ENCODE assay signal across 10 cellular contexts in genomic region chr13:95298971-95299627, GRCh38. TPM values are rescaled to one million over a fixed set of nuclear protein-coding genes. Genes with fewer than 3 reads are reported as not detected.
DNase-seq lines count a peak whose midpoint lies in the region; ATAC-seq lines count a peak whose summit lies in the region.
"Had no signal": no experiment of that assay in that cellular context is flagged by ENCODE, and none has a peak within 500 bp of the region (broad histone marks: within the 10 kb centered on the region; RNA-seq: fewer than 3 reads in every experiment).

No MANE protein-coding gene starts in this region.

- no peak overlapping the region for H3K4ac ChIP-seq in mesendoderm (ENCODE audit: low read depth, low read length)

- no peak overlapping the region for H3K56ac ChIP-seq in mesendoderm (ENCODE audit: low read length)

- H3K9ac ChIP-seq in BLaER1 treated with 17β-estradiol and CSF1 and Interleukin-3, amounts not matched to agents 10 nM and 100 nM, result no peak overlapping the region
- H3K9ac ChIP-seq in adipocyte (ENCODE audit: low read length) (no peak overlapping the region), mesendoderm (ENCODE audit: low read length) (no peak overlapping the region)

- peaks cover 2% of the 10 kb centered on the region for H3K79me1 ChIP-seq in mesendoderm (ENCODE audit: low read length)

- H3K27me3 Mint-ChIP-seq in IgD-negative memory B cell, result peaks cover 5% of the 10 kb centered on the region

- H3K36me3 ChIP-seq in BLaER1 treated with 17β-estradiol and CSF1 and Interleukin-3, amounts not matched to agents 10 nM and 100 nM, result peaks cover 0 to 12% (median 5%) of the 10 kb centered on the region in 11 experiments; a peak in 6 of 22 replicates
- H3K36me3 ChIP-seq in adipocyte (ENCODE audit: control insufficient read depth, insufficient read depth, low read length, severe bottlenecking) (no peaks in the 10 kb centered on the region), mesendoderm (ENCODE audit: control insufficient read depth, insufficient read depth, low read length) (no peaks in the 10 kb centered on the region)
- H3K36me3 ChIP-seq: neutrophil had no signal

- H3K9me3 Mint-ChIP-seq in IgD-negative memory B cell, result no peaks in the 10 kb centered on the region

- H4K20me1 ChIP-seq in BLaER1 treated with 17β-estradiol and CSF1 and Interleukin-3, amounts not matched to agents 10 nM and 100 nM, result peaks cover 0 to 64% (median 34%) of the 10 kb centered on the region in 11 experiments; a peak in 13 of 22 replicates

- no peak overlapping the region for H2BK5ac ChIP-seq in mesendoderm (ENCODE audit: low read length)

- peak overlapping the region in 10 of 11 experiments; percentile 68 to 96 (median 91); a peak in 16 of 22 replicates for H3K4me2 ChIP-seq in BLaER1 treated with 17β-estradiol and CSF1 and Interleukin-3, amounts not matched to agents 10 nM and 100 nM
- no peak overlapping the region for H3K4me2 ChIP-seq in mesendoderm (ENCODE audit: low read length)

- H3K27ac ChIP-seq in BLaER1 treated with 17β-estradiol and CSF1 and Interleukin-3, amounts not matched to agents 10 nM and 100 nM, result no peak overlapping the region
- no peak overlapping the region for H3K27ac ChIP-seq in mesendoderm (ENCODE audit: low read depth, low read length)
- H3K27ac ChIP-seq: neutrophil had no signal

- no peak overlapping the region for H2BK120ac ChIP-seq in mesendoderm (ENCODE audit: low read depth, low read length)

- H3K4me3 Mint-ChIP-seq in IgD-negative memory B cell, result peak overlapping the region; percentile 65 to 97 (median 87)

- no peak overlapping the region for H3K4me3 ChIP-seq in BLaER1 treated with 17β-estradiol and CSF1 and Interleukin-3, amounts not matched to agents 10 nM and 100 nM
- no peak overlapping the region for H3K4me3 ChIP-seq in adipocyte (ENCODE audit: low read length)
- H3K4me3 ChIP-seq in mesendoderm (ENCODE audit: low read length), result no peak overlapping the region

- WGBS in mesendoderm (ENCODE audit: extremely low coverage, insufficient coverage, low lambda C conversion rate), result no CpG with 5 or more reads among the region's 11 CpGs

- no peaks in the 10 kb centered on the region for H3K36me3 Mint-ChIP-seq in IgD-negative memory B cell

- no peak overlapping the region for H2AK5ac ChIP-seq in mesendoderm (ENCODE audit: low read length)

- no peaks in the 10 kb centered on the region for H3K79me2 ChIP-seq in mesendoderm (ENCODE audit: control insufficient read depth, insufficient read depth, low read length)

- no peak overlapping the region for H2BK15ac ChIP-seq in mesendoderm (replicated peaks; ENCODE audit: low read depth)

- H3K4me1 ChIP-seq in BLaER1 treated with 17β-estradiol and CSF1 and Interleukin-3, amounts not matched to agents 10 nM and 100 nM, result peaks cover 9 to 57% (median 34%) of the 10 kb centered on the region in 10 experiments; a peak in 19 of 20 replicates
- H3K4me1 ChIP-seq in adipocyte (ENCODE audit: control insufficient read depth, insufficient read depth, low read length) (peaks cover 16% of the 10 kb centered on the region), mesendoderm (ENCODE audit: control insufficient read depth, low read depth, low read length) (peaks cover 2% of the 10 kb centered on the region)

- peaks cover 18 to 30% (median 19%) of the 10 kb centered on the region in 3 donors for H3K4me1 Mint-ChIP-seq in IgD-negative memory B cell

- H3K27ac Mint-ChIP-seq in IgD-negative memory B cell, result peak overlapping the region; percentile 9 to 91 (median 88)

- H4K8ac ChIP-seq in mesendoderm (ENCODE audit: low read depth, low read length), result no peak overlapping the region

- DNase-seq in adipocyte (ENCODE audit: low read depth), result peak; percentile 23
- DNase-seq in mesendoderm, result peak; percentile 41
- no peak for DNase-seq in stimulated activated naive CD4-positive, alpha-beta T cell (lab: John Stamatoyannopoulos, UW)
- no peak for DNase-seq in COLO668 (lab: John Stamatoyannopoulos, UW; ENCODE audit: unreplicated experiment)
- DNase-seq: NCI-H1417 had no signal

- no peak overlapping the region for H4K5ac ChIP-seq in mesendoderm (ENCODE audit: low read length)

- no peak for ATAC-seq in GM21529 (IDR thresholded peaks at IDR 0.05; ENCODE audit: unreplicated experiment)
- no peak for ATAC-seq in GM21390 (IDR thresholded peaks at IDR 0.05; ENCODE audit: unreplicated experiment)

- H3K23ac ChIP-seq in mesendoderm (ENCODE audit: low read length), result no peak overlapping the region

- no peaks in the 10 kb centered on the region for H3K27me3 ChIP-seq in BLaER1 treated with 17β-estradiol and CSF1 and Interleukin-3, amounts not matched to agents 10 nM and 100 nM
- no peaks in the 10 kb centered on the region for H3K27me3 ChIP-seq in adipocyte (replicated peaks; ENCODE audit: control insufficient read depth, insufficient read depth, low read length)
- no peaks in the 10 kb centered on the region for H3K27me3 ChIP-seq in mesendoderm (ENCODE audit: insufficient read depth, low read length, poor library complexity)

- H3K18ac ChIP-seq in mesendoderm (ENCODE audit: low read length), result no peak overlapping the region

- H3K9me3 ChIP-seq in BLaER1 treated with 17β-estradiol and CSF1 and Interleukin-3, amounts not matched to agents 10 nM and 100 nM (replicated peaks in 1 of 11), result no peaks in the 10 kb centered on the region
- no peaks in the 10 kb centered on the region for H3K9me3 ChIP-seq in adipocyte (ENCODE audit: control insufficient read depth, low read length)
- H3K9me3 ChIP-seq: neutrophil had no signal

RNA-seq across cellular contexts. Expression of gene ABCC4, which starts 2.2 kb away (rescaled TPM):
- 5.6 TPM for polyA plus RNA-seq in IgD-negative memory B cell
- polyA plus RNA-seq in mesendoderm (2013, experiment 1 of 2), result 5.4 TPM
- polyA plus RNA-seq in mesendoderm (2013, experiment 2 of 2), result 5.3 TPM

Comparison
In these comparisons a context has a peak if more than half of its experiments do, and no peak if none do; other contexts are left out.
1. DNase-seq: peak in adipocyte (single experiment) and mesendoderm (single experiment); none in stimulated activated naive CD4-positive, alpha-beta T cell (0 of 6) and COLO668 (single experiment).